1 cellular context compared by ENCODE assay signal in genomic region chr3:123025642-123026521, GRCh38.
TF ChIP-seq lines count a peak whose summit lies in the region.

No MANE protein-coding gene starts in this region.

TF ChIP-seq in IMR-90, 13 proteins besides CTCF, POLR2A, EP300 and RAD21:
- TF ChIP-seq MXI1 (IDR thresholded peaks at IDR 0.05; ENCODE audit: borderline replicate concordance, low read depth, low read length) (no peak), MAZ (IDR thresholded peaks at IDR 0.05; ENCODE audit: borderline replicate concordance, low read depth, low read length) (no peak), SMC3 (IDR thresholded peaks at IDR 0.05; ENCODE audit: low read depth, low read length) (no peak), ELK1 (IDR thresholded peaks at IDR 0.05; ENCODE audit: borderline replicate concordance, low read depth, low read length) (no peak), NFE2L2 (IDR thresholded peaks at IDR 0.05; ENCODE audit: low read depth, low read length) (no peak), BHLHE40 (IDR thresholded peaks at IDR 0.05; ENCODE audit: low read depth, low read length) (no peak), CHD1 (IDR thresholded peaks at IDR 0.05; ENCODE audit: low read depth, low read length) (no peak), RCOR1 (IDR thresholded peaks at IDR 0.05; ENCODE audit: insufficient replicate concordance, low read length) (no peak), MAFK (IDR thresholded peaks at IDR 0.05; ENCODE audit: low read depth, low read length) (no peak), RFX5 (IDR thresholded peaks at IDR 0.05; ENCODE audit: low read depth, low read length) (no peak), CEBPB (IDR thresholded peaks at IDR 0.05; ENCODE audit: low read depth, low read length) (no peak), FOS (IDR thresholded peaks at IDR 0.05; ENCODE audit: low read depth, low read length) (no peak), USF2 (IDR thresholded peaks at IDR 0.05; ENCODE audit: low read depth, low read length) (no peak)
